12 cellular contexts compared by ENCODE assay signal in the genomic region with DNA sequence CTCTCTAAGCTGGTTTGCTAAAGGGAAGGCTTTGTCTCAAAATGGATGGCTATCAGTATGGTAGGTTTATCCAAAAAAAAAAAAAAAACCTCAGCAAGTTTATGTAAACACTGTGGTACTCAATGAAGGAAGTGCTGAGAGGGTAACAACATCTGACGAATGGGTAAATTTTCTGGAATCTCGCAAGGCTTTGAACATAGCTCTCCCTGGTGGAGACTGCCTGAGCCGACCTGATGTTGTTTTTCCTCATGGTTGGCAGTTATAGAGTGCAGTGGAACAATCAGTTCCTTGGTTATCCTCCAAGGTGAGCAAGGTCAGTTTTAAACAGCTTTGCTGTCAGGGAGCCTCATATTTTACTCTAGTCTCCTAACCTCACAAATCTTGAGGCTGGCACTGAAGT.
A peak's percentile ranks its signal among the peaks of the same experiment; 100 is the strongest.
DNase-seq lines count a peak whose midpoint lies in the region; ATAC-seq and TF ChIP-seq lines count a peak whose summit lies in the region.
"Had no signal": no experiment of that assay in that cellular context is flagged by ENCODE, and none has a peak within 500 bp of the region (broad histone marks: within the 10 kb centered on the region; RNA-seq: fewer than 3 reads in every experiment).

No MANE protein-coding gene starts in this region.

- intact Hi-C loops in left ventricle myocardium superior (cut with micrococcal nuclease): no loop called here

- TF ChIP-seq CTCF in smooth muscle cell (IDR thresholded peaks at IDR 0.05; ENCODE audit: borderline replicate concordance, insufficient read depth, poor library complexity, severe bottlenecking): peak; percentile 22

- no peaks in the 10 kb centered on the region for H3K27me3 ChIP-seq in smooth muscle cell (ENCODE audit: low read depth)
- no peaks in the 10 kb centered on the region for H3K27me3 ChIP-seq in effector memory CD4-positive, alpha-beta T cell (replicated peaks; ENCODE audit: control insufficient read depth, insufficient read depth, low read length, poor library complexity, severe bottlenecking)
- H3K27me3 ChIP-seq: ovary had no signal

- H4K20me1 ChIP-seq in smooth muscle cell (ENCODE audit: low read depth): no peaks in the 10 kb centered on the region

- DNase-seq in NCI-H446 (lab: John Stamatoyannopoulos, UW) (peak; percentile 13 to 45), NCI-H446 treated with DMSO at 0.1 percent for 48 hours (lab: John Stamatoyannopoulos, UW) (no peak), SK-MEL-5 (ENCODE audit: low read depth, low spot score) (peak; percentile 80), left ventricle myocardium superior (no peak), smooth muscle cell (lab: John Stamatoyannopoulos, UW; ENCODE audit: unreplicated experiment) (no peak), KG1 (lab: John Stamatoyannopoulos, UW) (no peak)
- no peak for DNase-seq in effector memory CD4-positive, alpha-beta T cell
- DNase-seq: C1 segment of cervical spinal cord; central memory CD4-positive, alpha-beta T cell; T-helper 1 cell had no signal

- in situ Hi-C loops in SK-MEL-5 (cut with HindIII; ENCODE audit: low pct_unique_long_range_greater_than_20kb, low sequenced_read_pairs): loop anchor here (25.0 kb wide), 1 partner anchor 717 kb away; no protein-coding TSS in a partner anchor

- ATAC-seq in left ventricle myocardium superior (peak; percentile 52), GM19395 (IDR thresholded peaks at IDR 0.05; ENCODE audit: unreplicated experiment) (no peak)

- WGBS in smooth muscle cell (ENCODE audit: low lambda C conversion rate): 52% methylated on average over 3 of the region's 3 CpGs

- no peak overlapping the region for H3K4me3 ChIP-seq in smooth muscle cell
- no peak overlapping the region for H3K4me3 ChIP-seq in effector memory CD4-positive, alpha-beta T cell (ENCODE audit: insufficient read depth, low read depth, low read length, poor library complexity, severe bottlenecking)
- H3K4me3 ChIP-seq: ovary had no signal

- H2AFZ ChIP-seq in smooth muscle cell (ENCODE audit: low read depth): no peak overlapping the region

- no peaks in the 10 kb centered on the region for H3F3A ChIP-seq in smooth muscle cell (ENCODE audit: low read depth)

- no peak overlapping the region for H3K4me2 ChIP-seq in smooth muscle cell

- no peaks in the 10 kb centered on the region for H3K79me2 ChIP-seq in smooth muscle cell (ENCODE audit: low read depth)

- no peaks in the 10 kb centered on the region for H3K36me3 ChIP-seq in smooth muscle cell (ENCODE audit: low read depth)
- no peaks in the 10 kb centered on the region for H3K36me3 ChIP-seq in effector memory CD4-positive, alpha-beta T cell (ENCODE audit: control insufficient read depth, insufficient read depth, low read length)
- H3K36me3 ChIP-seq: ovary had no signal

- no peak overlapping the region for H3K27ac ChIP-seq in smooth muscle cell (ENCODE audit: low read depth)
- no peak overlapping the region for H3K27ac ChIP-seq in effector memory CD4-positive, alpha-beta T cell (ENCODE audit: insufficient read depth, low read length, poor library complexity, severe bottlenecking)
- H3K27ac ChIP-seq: ovary had no signal

- no peak overlapping the region for H3K9ac ChIP-seq in smooth muscle cell (ENCODE audit: low read depth)

- no peaks in the 10 kb centered on the region for H3K9me3 ChIP-seq in smooth muscle cell (replicated peaks; ENCODE audit: low read depth)
- H3K9me3 ChIP-seq in effector memory CD4-positive, alpha-beta T cell (ENCODE audit: control insufficient read depth, low read length): no peaks in the 10 kb centered on the region
- H3K9me3 ChIP-seq: ovary had no signal

- no peaks in the 10 kb centered on the region for H3K4me1 ChIP-seq in smooth muscle cell (ENCODE audit: low read depth)
- no peaks in the 10 kb centered on the region for H3K4me1 ChIP-seq in effector memory CD4-positive, alpha-beta T cell (ENCODE audit: control insufficient read depth, insufficient read depth, low read length, poor library complexity, severe bottlenecking)

Comparison
In these comparisons a context has a peak if more than half of its experiments do, and no peak if none do; other contexts are left out.
1. DNase-seq: peak in NCI-H446 (2 of 2) and SK-MEL-5 (single experiment); none in NCI-H446 treated with DMSO at 0.1 percent for 48 hours (single experiment), left ventricle myocardium superior (single experiment), smooth muscle cell (single experiment), KG1 (single experiment) and effector memory CD4-positive, alpha-beta T cell (0 of 3).